10 cellular contexts compared by ENCODE assay signal in genomic region chr22:44753189-44754042, GRCh38. TPM values are rescaled to one million over a fixed set of nuclear protein-coding genes. Genes with fewer than 3 reads are reported as not detected.
DNase-seq lines count a peak whose midpoint lies in the region; ATAC-seq, FAIRE-seq and TF ChIP-seq lines count a peak whose summit lies in the region.
"Had no signal": no experiment of that assay in that cellular context is flagged by ENCODE, and none has a peak within 500 bp of the region (broad histone marks: within the 10 kb centered on the region; RNA-seq: fewer than 3 reads in every experiment).

No MANE protein-coding gene starts in this region.

- CTCF ChIA-PET in OCI-LY7 (lab: Charles Lee; ENCODE audit: unreplicated experiment): no interaction called here

- no TSS peak for BruUV-seq in OCI-LY7 (replicated peaks; lab: Mats Ljungman, UMichigan)

- H3K9me3 ChIP-seq in ES-I3 (ENCODE audit: control insufficient read depth, insufficient read depth, low read length) (no peaks in the 10 kb centered on the region), pancreas (no peaks in the 10 kb centered on the region), OCI-LY7 (ENCODE audit: low read length) (no peaks in the 10 kb centered on the region)

- H3K4me3 ChIP-seq in fibroblast of villous mesenchyme (ENCODE audit: low read depth, low read length) (peak overlapping the region; percentile 15), pancreas (peak overlapping the region; percentile 10 to 72 (median 53)), OCI-LY7 (ENCODE audit: low read depth, low read length, poor library complexity, severe bottlenecking) (no peak overlapping the region)

- H3K79me2 ChIP-seq in OCI-LY7 (ENCODE audit: insufficient read depth, low read depth, low read length): no peaks in the 10 kb centered on the region

- POLR2A ChIA-PET in OCI-LY7 (lab: Charles Lee): no interaction called here

- H3K9ac ChIP-seq in ES-I3 (ENCODE audit: low read depth, low read length): peak overlapping the region; percentile 83

- H4K20me1 ChIP-seq in OCI-LY7 (ENCODE audit: insufficient read depth, low read length): no peaks in the 10 kb centered on the region

- no peaks in the 10 kb centered on the region for H3K36me3 ChIP-seq in ES-I3 (ENCODE audit: insufficient read depth, low read length)
- H3K36me3 ChIP-seq in pancreas: no peaks in the 10 kb centered on the region
- H3K36me3 ChIP-seq in OCI-LY7 (ENCODE audit: insufficient read depth, low read length): no peaks in the 10 kb centered on the region

- TF ChIP-seq CTCF in VCaP (conservative IDR thresholded peaks at IDR 0.05) (no peak), fibroblast of villous mesenchyme (IDR thresholded peaks at IDR 0.05; ENCODE audit: insufficient read depth, low read depth, low read length) (no peak), pancreas (IDR thresholded peaks at IDR 0.05) (no peak), OCI-LY7 (conservative IDR thresholded peaks at IDR 0.05; ENCODE audit: low read length) (no peak)

- peak; percentile 42 for DNase-seq in fibroblast of villous mesenchyme (ENCODE audit: low read depth)
- DNase-seq in pancreas: no peak
- no peak for DNase-seq in midbrain (lab: John Stamatoyannopoulos, UW)
- DNase-seq in HuH-7 (ENCODE audit: low spot score): no peak
- no peak for DNase-seq in OCI-LY7 (ENCODE audit: low spot score)
- DNase-seq: SHP77 treated with DMSO at 0.1 percent for 48 hours had no signal

- ATAC-seq in pancreas: peak in 3 of 4 donors; percentile 10 to 26 (median 15)
- ATAC-seq in GM18520 (IDR thresholded peaks at IDR 0.05; ENCODE audit: unreplicated experiment): no peak

- FAIRE-seq in pancreas (lab: Jason Lieb, UNC): no peak
- FAIRE-seq: GM12891 had no signal

- H3K9me2 ChIP-seq in OCI-LY7 (ENCODE audit: insufficient read depth, low read length): no peaks in the 10 kb centered on the region

- H3K27ac ChIP-seq in VCaP (peak overlapping the region; percentile 96), pancreas (peak overlapping the region in 3 of 4 donors; percentile 52 to 73 (median 67)), OCI-LY7 (ENCODE audit: low read depth, low read length, poor library complexity, severe bottlenecking) (no peak overlapping the region)

- no peak overlapping the region for H3K4me2 ChIP-seq in OCI-LY7 (ENCODE audit: low read length)

- no peaks in the 10 kb centered on the region for H3K27me3 ChIP-seq in pancreas

- H3K4me1 ChIP-seq in ES-I3 (ENCODE audit: insufficient read depth, low read length) (peaks cover 21% of the 10 kb centered on the region), pancreas (peaks cover 10 to 19% (median 14%) of the 10 kb centered on the region in 3 donors), OCI-LY7 (ENCODE audit: insufficient read depth, low read length, poor library complexity, severe bottlenecking) (no peaks in the 10 kb centered on the region)

- intact Hi-C loops in pancreas (cut with DNase I): no loop called here
- intact Hi-C loops in OCI-LY7 (cut with micrococcal nuclease; ENCODE audit: unreplicated experiment): no loop called here

- H2AFZ ChIP-seq in OCI-LY7 (ENCODE audit: low read length): no peak overlapping the region

- WGBS in pancreas, 2 donors: 24 to 30% methylated on average over 29 of the region's 29 CpGs

RNA-seq across cellular contexts. Expression of gene ARHGAP8, which starts 1.0 kb away (rescaled TPM):
- under 0.01 and 0.97 TPM in 2 replicates for total RNA-seq in fibroblast of villous mesenchyme
- total RNA-seq in pancreas: 10 to 100 TPM in 4 of 6 donors, 1 to 10 TPM in 2; 8.6 to 20.1 (median 11.1) TPM
- 10 to 100 TPM; 52.2 to 59.2 TPM for polyA plus RNA-seq in pancreas
- not detected in 2 replicates for total RNA-seq in OCI-LY7 (2014; rRNA removed; shearing (Covaris generic))
- not detected in 2 replicates for total RNA-seq in OCI-LY7 (2022)

RNA-seq across cellular contexts. Expression of gene PRR5, which starts 51.4 kb away (rescaled TPM):
- 12.9 and 16.4 TPM in 2 replicates for total RNA-seq in fibroblast of villous mesenchyme
- 10 to 100 TPM in 3 of 6 donors, 1 to 10 TPM in 3; 7.0 to 10.7 (median 10.0) TPM for total RNA-seq in pancreas
- polyA plus RNA-seq in pancreas: 10 to 100 TPM; 12.7 to 23.0 TPM
- 0.19 and 0.44 TPM in 2 replicates for total RNA-seq in OCI-LY7 (2014; rRNA removed; shearing (Covaris generic))
- total RNA-seq in OCI-LY7 (2022): 1.5 and 1.8 TPM in 2 replicates
